ENCODE assay signal across 1 cellular context in the genomic region with DNA sequence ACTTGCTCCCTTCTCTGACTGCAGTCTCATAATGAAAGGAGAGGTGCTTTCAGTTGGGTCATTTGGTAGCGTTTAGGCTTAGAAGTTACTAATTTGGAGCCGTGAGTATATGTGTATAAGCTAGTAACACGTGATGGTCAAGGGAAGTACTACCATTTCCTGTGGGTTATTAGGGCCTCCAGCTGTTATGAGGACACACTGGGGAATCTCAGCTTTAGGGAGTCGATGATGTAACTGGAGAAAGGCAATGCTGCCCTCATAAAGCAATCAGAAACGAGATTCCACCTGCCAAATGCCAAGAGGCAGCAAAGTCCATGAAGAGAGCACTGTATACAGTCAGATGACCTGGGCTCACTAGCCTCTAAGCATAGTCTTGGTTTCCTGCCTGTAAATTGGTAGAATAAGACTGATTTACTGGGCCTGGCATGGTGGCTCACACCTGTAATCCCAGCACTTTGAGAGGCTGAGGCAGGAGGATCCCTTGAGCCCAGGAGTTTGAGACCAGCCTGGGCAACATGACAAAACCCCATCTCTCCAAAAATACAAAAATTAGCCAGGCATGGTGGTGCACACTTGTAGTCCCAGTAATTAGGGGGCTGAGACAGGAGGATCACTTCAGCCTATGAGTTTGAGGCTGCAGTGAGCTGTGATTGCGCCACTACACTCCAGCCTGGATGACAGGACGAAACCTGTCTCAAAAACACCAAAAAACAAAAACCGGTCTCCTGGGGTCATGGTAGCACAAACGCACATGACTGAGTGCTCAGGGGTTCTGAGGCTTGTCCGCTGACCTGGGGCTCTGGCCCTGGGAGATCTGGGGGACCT.
TF ChIP-seq lines count a peak whose summit lies in the region.

No MANE protein-coding gene starts in this region.

TF ChIP-seq in HEK293, 187 proteins besides CTCF, POLR2A, EP300 and RAD21 (continued from another document):
- TF ChIP-seq, protein P1, sequence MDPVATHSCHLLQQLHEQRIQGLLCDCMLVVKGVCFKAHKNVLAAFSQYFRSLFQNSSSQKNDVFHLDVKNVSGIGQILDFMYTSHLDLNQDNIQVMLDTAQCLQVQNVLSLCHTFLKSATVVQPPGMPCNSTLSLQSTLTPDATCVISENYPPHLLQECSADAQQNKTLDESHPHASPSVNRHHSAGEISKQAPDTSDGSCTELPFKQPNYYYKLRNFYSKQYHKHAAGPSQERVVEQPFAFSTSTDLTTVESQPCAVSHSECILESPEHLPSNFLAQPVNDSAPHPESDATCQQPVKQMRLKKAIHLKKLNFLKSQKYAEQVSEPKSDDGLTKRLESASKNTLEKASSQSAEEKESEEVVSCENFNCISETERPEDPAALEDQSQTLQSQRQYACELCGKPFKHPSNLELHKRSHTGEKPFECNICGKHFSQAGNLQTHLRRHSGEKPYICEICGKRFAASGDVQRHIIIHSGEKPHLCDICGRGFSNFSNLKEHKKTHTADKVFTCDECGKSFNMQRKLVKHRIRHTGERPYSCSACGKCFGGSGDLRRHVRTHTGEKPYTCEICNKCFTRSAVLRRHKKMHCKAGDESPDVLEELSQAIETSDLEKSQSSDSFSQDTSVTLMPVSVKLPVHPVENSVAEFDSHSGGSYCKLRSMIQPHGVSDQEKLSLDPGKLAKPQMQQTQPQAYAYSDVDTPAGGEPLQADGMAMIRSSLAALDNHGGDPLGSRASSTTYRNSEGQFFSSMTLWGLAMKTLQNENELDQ (tag by site-specific recombination; IDR thresholded peaks at IDR 0.05; ENCODE audit: low read depth), result no peak
- TF ChIP-seq ZNF24 (tag by site-specific recombination; IDR thresholded peaks at IDR 0.05) (peak; percentile 56; the same call in 1 of the 2 replicates), TRIM28 (IDR thresholded peaks at IDR 0.05; ENCODE audit: borderline replicate concordance, low read length) (no peak), ZNF324 (tag by site-specific recombination; IDR thresholded peaks at IDR 0.05) (no peak), ZNF654 (tag by site-specific recombination; IDR thresholded peaks at IDR 0.05; ENCODE audit: low read depth) (no peak)
